ENCODE assay signal across 1 cellular context in the genomic region with DNA sequence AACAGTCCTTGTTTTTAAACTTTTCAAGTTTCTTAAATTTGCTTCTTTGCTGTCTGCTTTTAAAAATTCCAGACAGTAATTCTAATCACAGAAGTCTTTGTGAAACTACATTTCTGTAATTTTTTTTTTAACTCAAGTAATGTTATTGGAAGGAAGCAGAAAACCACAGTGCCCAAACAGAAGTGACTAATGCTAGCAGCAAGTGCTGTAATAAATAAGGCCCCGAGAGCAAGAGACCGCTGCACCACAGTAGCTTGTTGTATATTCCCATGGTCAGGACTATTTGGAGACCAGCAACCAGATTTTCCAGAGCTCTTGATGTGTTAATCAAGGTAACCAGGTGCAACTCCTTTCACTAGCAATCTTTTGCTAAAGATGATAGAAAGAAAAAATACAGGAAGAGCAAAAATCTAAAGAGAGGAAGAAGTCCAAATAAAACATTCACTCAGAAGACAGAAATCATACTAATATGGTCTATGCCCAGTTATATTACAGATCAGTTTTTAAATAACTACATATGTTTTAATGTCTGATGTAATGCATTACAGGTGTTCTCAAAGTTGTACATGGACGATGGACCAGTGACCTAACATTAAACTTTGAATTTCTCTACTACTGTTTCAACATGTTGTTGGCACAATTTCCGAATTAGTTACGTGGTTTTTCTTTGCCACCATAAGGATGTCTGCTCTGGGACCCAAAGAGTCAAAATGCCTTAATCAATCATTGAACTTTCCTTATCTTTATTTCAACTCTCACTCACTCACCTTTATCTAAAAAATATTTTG.
TF ChIP-seq lines count a peak whose summit lies in the region.

No MANE protein-coding gene starts in this region.

TF ChIP-seq in SK-N-SH, 30 proteins besides CTCF, POLR2A, EP300 and RAD21 (continued from another document):
- TF ChIP-seq SMC3 (IDR thresholded peaks at IDR 0.05; ENCODE audit: low read depth, low read length) (no peak), CHD2 (IDR thresholded peaks at IDR 0.05; ENCODE audit: low read length, partially characterized antibody) (no peak), GABPA (IDR thresholded peaks at IDR 0.05; ENCODE audit: low read depth) (no peak), RXRA (IDR thresholded peaks at IDR 0.05; ENCODE audit: borderline replicate concordance, low read depth) (peak; percentile 48; the same call in 1 of the 2 replicates), YY1 (IDR thresholded peaks at IDR 0.05; ENCODE audit: low read depth) (no peak), TAF1 (IDR thresholded peaks at IDR 0.05; ENCODE audit: borderline replicate concordance, low read depth, low read length) (no peak), FOSL2 (IDR thresholded peaks at IDR 0.05; ENCODE audit: borderline replicate concordance, low read depth) (peak; percentile 74), TCF12 (IDR thresholded peaks at IDR 0.05) (peak; percentile 73), NFIC (IDR thresholded peaks at IDR 0.05; ENCODE audit: borderline replicate concordance) (peak; percentile 52), TEAD4 (IDR thresholded peaks at IDR 0.05; ENCODE audit: borderline replicate concordance, insufficient read depth) (peak; percentile 45; the same call in 1 of the 2 replicates), FOXM1 (IDR thresholded peaks at IDR 0.05; ENCODE audit: low read depth) (0 out of 2 replicates have a peak, but pooled peaks have one; percentile 42), JUND (IDR thresholded peaks at IDR 0.05) (peak; percentile 65), MEF2A (IDR thresholded peaks at IDR 0.05; ENCODE audit: borderline replicate concordance, low read depth) (peak; percentile 59), MXI1 (IDR thresholded peaks at IDR 0.05; ENCODE audit: low read depth, low read length) (no peak)
- TF ChIP-seq, protein P1, sequence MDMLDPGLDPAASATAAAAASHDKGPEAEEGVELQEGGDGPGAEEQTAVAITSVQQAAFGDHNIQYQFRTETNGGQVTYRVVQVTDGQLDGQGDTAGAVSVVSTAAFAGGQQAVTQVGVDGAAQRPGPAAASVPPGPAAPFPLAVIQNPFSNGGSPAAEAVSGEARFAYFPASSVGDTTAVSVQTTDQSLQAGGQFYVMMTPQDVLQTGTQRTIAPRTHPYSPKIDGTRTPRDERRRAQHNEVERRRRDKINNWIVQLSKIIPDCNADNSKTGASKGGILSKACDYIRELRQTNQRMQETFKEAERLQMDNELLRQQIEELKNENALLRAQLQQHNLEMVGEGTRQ (IDR thresholded peaks at IDR 0.05; ENCODE audit: borderline replicate concordance, low read depth, low read length): no peak
- TF ChIP-seq, protein P2, sequence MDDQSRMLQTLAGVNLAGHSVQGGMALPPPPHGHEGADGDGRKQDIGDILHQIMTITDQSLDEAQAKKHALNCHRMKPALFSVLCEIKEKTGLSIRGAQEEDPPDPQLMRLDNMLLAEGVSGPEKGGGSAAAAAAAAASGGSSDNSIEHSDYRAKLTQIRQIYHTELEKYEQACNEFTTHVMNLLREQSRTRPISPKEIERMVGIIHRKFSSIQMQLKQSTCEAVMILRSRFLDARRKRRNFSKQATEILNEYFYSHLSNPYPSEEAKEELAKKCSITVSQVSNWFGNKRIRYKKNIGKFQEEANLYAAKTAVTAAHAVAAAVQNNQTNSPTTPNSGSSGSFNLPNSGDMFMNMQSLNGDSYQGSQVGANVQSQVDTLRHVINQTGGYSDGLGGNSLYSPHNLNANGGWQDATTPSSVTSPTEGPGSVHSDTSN (IDR thresholded peaks at IDR 0.05): peak; percentile 74
- TF ChIP-seq, protein P3, sequence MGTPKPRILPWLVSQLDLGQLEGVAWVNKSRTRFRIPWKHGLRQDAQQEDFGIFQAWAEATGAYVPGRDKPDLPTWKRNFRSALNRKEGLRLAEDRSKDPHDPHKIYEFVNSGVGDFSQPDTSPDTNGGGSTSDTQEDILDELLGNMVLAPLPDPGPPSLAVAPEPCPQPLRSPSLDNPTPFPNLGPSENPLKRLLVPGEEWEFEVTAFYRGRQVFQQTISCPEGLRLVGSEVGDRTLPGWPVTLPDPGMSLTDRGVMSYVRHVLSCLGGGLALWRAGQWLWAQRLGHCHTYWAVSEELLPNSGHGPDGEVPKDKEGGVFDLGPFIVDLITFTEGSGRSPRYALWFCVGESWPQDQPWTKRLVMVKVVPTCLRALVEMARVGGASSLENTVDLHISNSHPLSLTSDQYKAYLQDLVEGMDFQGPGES (IDR thresholded peaks at IDR 0.05; ENCODE audit: low read depth, low read length): no peak
- TF ChIP-seq, protein P4, sequence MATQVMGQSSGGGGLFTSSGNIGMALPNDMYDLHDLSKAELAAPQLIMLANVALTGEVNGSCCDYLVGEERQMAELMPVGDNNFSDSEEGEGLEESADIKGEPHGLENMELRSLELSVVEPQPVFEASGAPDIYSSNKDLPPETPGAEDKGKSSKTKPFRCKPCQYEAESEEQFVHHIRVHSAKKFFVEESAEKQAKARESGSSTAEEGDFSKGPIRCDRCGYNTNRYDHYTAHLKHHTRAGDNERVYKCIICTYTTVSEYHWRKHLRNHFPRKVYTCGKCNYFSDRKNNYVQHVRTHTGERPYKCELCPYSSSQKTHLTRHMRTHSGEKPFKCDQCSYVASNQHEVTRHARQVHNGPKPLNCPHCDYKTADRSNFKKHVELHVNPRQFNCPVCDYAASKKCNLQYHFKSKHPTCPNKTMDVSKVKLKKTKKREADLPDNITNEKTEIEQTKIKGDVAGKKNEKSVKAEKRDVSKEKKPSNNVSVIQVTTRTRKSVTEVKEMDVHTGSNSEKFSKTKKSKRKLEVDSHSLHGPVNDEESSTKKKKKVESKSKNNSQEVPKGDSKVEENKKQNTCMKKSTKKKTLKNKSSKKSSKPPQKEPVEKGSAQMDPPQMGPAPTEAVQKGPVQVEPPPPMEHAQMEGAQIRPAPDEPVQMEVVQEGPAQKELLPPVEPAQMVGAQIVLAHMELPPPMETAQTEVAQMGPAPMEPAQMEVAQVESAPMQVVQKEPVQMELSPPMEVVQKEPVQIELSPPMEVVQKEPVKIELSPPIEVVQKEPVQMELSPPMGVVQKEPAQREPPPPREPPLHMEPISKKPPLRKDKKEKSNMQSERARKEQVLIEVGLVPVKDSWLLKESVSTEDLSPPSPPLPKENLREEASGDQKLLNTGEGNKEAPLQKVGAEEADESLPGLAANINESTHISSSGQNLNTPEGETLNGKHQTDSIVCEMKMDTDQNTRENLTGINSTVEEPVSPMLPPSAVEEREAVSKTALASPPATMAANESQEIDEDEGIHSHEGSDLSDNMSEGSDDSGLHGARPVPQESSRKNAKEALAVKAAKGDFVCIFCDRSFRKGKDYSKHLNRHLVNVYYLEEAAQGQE (IDR thresholded peaks at IDR 0.05; ENCODE audit: low read depth, low read length): no peak
